In genomic region chr10:104622175-104622574, GRCh38 we compare ENCODE assay signal across 19 cellular contexts. TPM values are rescaled to one million over a fixed set of nuclear protein-coding genes. Genes with fewer than 3 reads are reported as not detected.
A peak's percentile ranks its signal among the peaks of the same experiment; 100 is the strongest.
DNase-seq lines count a peak whose midpoint lies in the region; ATAC-seq and TF ChIP-seq lines count a peak whose summit lies in the region.
"Had no signal": no experiment of that assay in that cellular context is flagged by ENCODE, and none has a peak within 500 bp of the region (broad histone marks: within the 10 kb centered on the region; RNA-seq: fewer than 3 reads in every experiment).

No MANE protein-coding gene starts in this region.

- H3K79me2 ChIP-seq in GM23338 (replicated peaks; ENCODE audit: insufficient read depth) (no peaks in the 10 kb centered on the region), HCT116 (ENCODE audit: insufficient read depth, low read length) (no peaks in the 10 kb centered on the region), mesendoderm (ENCODE audit: control insufficient read depth, insufficient read depth, low read length) (no peaks in the 10 kb centered on the region)

- DNase-seq in GM23338 (ENCODE audit: low spot score) (peak; percentile 26), HCT116 (ENCODE audit: low read depth, low spot score) (no peak), foreskin keratinocyte (no peak), mesendoderm (peak; percentile 39), natural killer cell (no peak)
- DNase-seq: CD8-positive, alpha-beta T cell; DND-41; HFFc6 had no signal

- H2BK5ac ChIP-seq in mesendoderm (ENCODE audit: low read length): no peak overlapping the region

- RAD21 ChIA-PET in HCT116 (lab: Charles Lee; ENCODE audit: low non-redundant PET in 1 of 2, low total read pairs in 2 of 2, uncharacterized antibody in 2 of 2, unreplicated experiment in 2 of 2): interaction anchor here (1.0 to 1.1 kb wide), 8 partner anchors 42 to 566 kb away, joined by 3 to 8 read pairs (median 4); no protein-coding TSS in a partner anchor

- H2BK120ac ChIP-seq in mesendoderm (ENCODE audit: low read depth, low read length): no peak overlapping the region

- no peaks in the 10 kb centered on the region for H3K27me3 ChIP-seq in GM23338 (ENCODE audit: insufficient read depth)
- H3K27me3 ChIP-seq in HCT116 (ENCODE audit: insufficient read depth, low read length): peaks cover 55% of the 10 kb centered on the region
- H3K27me3 ChIP-seq in foreskin keratinocyte: peaks cover 31% of the 10 kb centered on the region
- H3K27me3 ChIP-seq in mesendoderm (ENCODE audit: insufficient read depth, low read length, poor library complexity): no peaks in the 10 kb centered on the region
- H3K27me3 ChIP-seq: BLaER1 had no signal

- no peaks in the 10 kb centered on the region for H3K9me3 ChIP-seq in HCT116 (ENCODE audit: control insufficient read depth in 1 of 2, insufficient read depth in 1 of 2, low read depth in 1 of 2, low read length in 2 of 2)
- H3K9me3 ChIP-seq: Caco-2 had no signal

- H2AK5ac ChIP-seq in mesendoderm (ENCODE audit: low read length): no peak overlapping the region

- POLR2A ChIA-PET in HCT116 (lab: Charles Lee): no interaction called here

- H3K9ac ChIP-seq in HCT116 (ENCODE audit: low read length) (no peak overlapping the region), mesendoderm (ENCODE audit: low read length) (no peak overlapping the region)
- H3K9ac ChIP-seq: BLaER1, GM23248 had no signal

- H3K27ac ChIP-seq in GM23338 (ENCODE audit: low read depth) (no peak overlapping the region), HCT116 (ENCODE audit: low read depth, low read length) (no peak overlapping the region), foreskin keratinocyte (no peak overlapping the region), mesendoderm (ENCODE audit: low read depth, low read length) (no peak overlapping the region)
- H3K27ac ChIP-seq: BLaER1, C4-2B, GM23248 had no signal

- BruUV-seq in HCT116 (replicated peaks; lab: Mats Ljungman, UMichigan): no TSS peak

- H3K9me3 Mint-ChIP-seq in GM23338: no peaks in the 10 kb centered on the region; the same call in 2 of the 3 replicates
- peaks cover 0 to 2% of the 10 kb centered on the region in 2 donors for H3K9me3 Mint-ChIP-seq in natural killer cell
- H3K9me3 Mint-ChIP-seq: HFFc6 had no signal

- H3K4me1 ChIP-seq in GM23338 (ENCODE audit: insufficient read depth) (no peaks in the 10 kb centered on the region), HCT116 (ENCODE audit: control insufficient read depth in 1 of 2, insufficient read depth in 2 of 2, low read length in 2 of 2) (no peaks in the 10 kb centered on the region), foreskin keratinocyte (no peaks in the 10 kb centered on the region), mesendoderm (ENCODE audit: control insufficient read depth, low read depth, low read length) (no peaks in the 10 kb centered on the region)
- H3K4me1 ChIP-seq: Caco-2 had no signal

- H2AFZ ChIP-seq in GM23338 (no peak overlapping the region), HCT116 (ENCODE audit: low read depth, low read length, poor library complexity, severe bottlenecking) (no peak overlapping the region)
- H2AFZ ChIP-seq: GM23248 had no signal

- H3K27ac Mint-ChIP-seq in GM23338 (no peak overlapping the region), natural killer cell (no peak overlapping the region)
- H3K27ac Mint-ChIP-seq: CD4-positive, CD25-positive, alpha-beta regulatory T cell; CD8-positive, alpha-beta T cell; H9; HFFc6 had no signal

- H4K5ac ChIP-seq in mesendoderm (ENCODE audit: low read length): no peak overlapping the region

- H3K4me1 Mint-ChIP-seq in GM23338 (no peaks in the 10 kb centered on the region), natural killer cell (no peaks in the 10 kb centered on the region)
- H3K4me1 Mint-ChIP-seq: CD4-positive, CD25-positive, alpha-beta regulatory T cell; H9 had no signal

- CTCF ChIA-PET in HCT116 (lab: Charles Lee): interaction anchor here (0.6 to 3.5 kb wide), 27 partner anchors 8 to 734 kb away, joined by 3 to 67 read pairs (median 4); partner anchors contain the start of gene CFAP58

- H3K9me2 ChIP-seq in GM23338 (ENCODE audit: insufficient read depth) (no peaks in the 10 kb centered on the region), HCT116 (ENCODE audit: insufficient read depth) (no peaks in the 10 kb centered on the region)

- H3K4me3 Mint-ChIP-seq in GM23338 (no peak overlapping the region), natural killer cell (no peak overlapping the region)
- H3K4me3 Mint-ChIP-seq: CD4-positive, CD25-positive, alpha-beta regulatory T cell; CD8-positive, alpha-beta T cell; H9; HFFc6 had no signal

- H3K36me3 Mint-ChIP-seq in GM23338 (ENCODE audit: low read depth): no peaks in the 10 kb centered on the region
- no peaks in the 10 kb centered on the region for H3K36me3 Mint-ChIP-seq in natural killer cell
- H3K36me3 Mint-ChIP-seq: CD4-positive, CD25-positive, alpha-beta regulatory T cell; CD8-positive, alpha-beta T cell had no signal

- H4K20me1 ChIP-seq in GM23338 (replicated peaks; ENCODE audit: insufficient read depth) (no peaks in the 10 kb centered on the region), HCT116 (ENCODE audit: insufficient read depth) (no peaks in the 10 kb centered on the region)
- H4K20me1 ChIP-seq: BLaER1 had no signal

- no peaks in the 10 kb centered on the region for H3K79me1 ChIP-seq in mesendoderm (ENCODE audit: low read length)

- H3K18ac ChIP-seq in mesendoderm (ENCODE audit: low read length): no peak overlapping the region

- H3F3A ChIP-seq in GM23338 (replicated peaks; ENCODE audit: low read depth): no peaks in the 10 kb centered on the region

- TF ChIP-seq RAD21 in HCT116 (IDR thresholded peaks at IDR 0.05; ENCODE audit: low read depth): no peak

- H3K56ac ChIP-seq in mesendoderm (ENCODE audit: low read length): no peak overlapping the region

- H3K4me3 ChIP-seq in GM23338: no peak overlapping the region
- H3K4me3 ChIP-seq in HCT116 (replicated peaks in 1 of 2; ENCODE audit: low read depth in 1 of 2, low read length in 2 of 2): no peak overlapping the region
- H3K4me3 ChIP-seq in mesendoderm (ENCODE audit: low read length): no peak overlapping the region
- H3K4me3 ChIP-seq: BLaER1, GM23248 had no signal

- H3K27me3 Mint-ChIP-seq in GM23338 (ENCODE audit: insufficient read depth, low read depth, poor library complexity) (no peaks in the 10 kb centered on the region), natural killer cell (ENCODE audit: low read depth in 2 of 2) (peaks cover 26 to 36% of the 10 kb centered on the region in 2 donors)

- intact Hi-C loops in HCT116 (cut with micrococcal nuclease) (loop anchor here (1.0 to 5.0 kb wide), 5 partner anchors 42 to 910 kb away; no protein-coding TSS in a partner anchor), natural killer cell (cut with micrococcal nuclease) (no loop called here)

- H3K23ac ChIP-seq in mesendoderm (ENCODE audit: low read length): no peak overlapping the region

- no CpG with 5 or more reads among the region's 1 CpG for WGBS in mesendoderm (ENCODE audit: extremely low coverage, insufficient coverage, low lambda C conversion rate)

- ATAC-seq in GM23338: peak; percentile 70
- peak; percentile 32 for ATAC-seq in HCT116
- peak; percentile 50 for ATAC-seq in foreskin keratinocyte
- no peak for ATAC-seq in natural killer cell
- ATAC-seq in HG03442 (IDR thresholded peaks at IDR 0.05; ENCODE audit: unreplicated experiment): no peak
- ATAC-seq in HG02938 (IDR thresholded peaks at IDR 0.05; ENCODE audit: unreplicated experiment): no peak
- ATAC-seq: CD8-positive, alpha-beta T cell had no signal

- no peak overlapping the region for H4K8ac ChIP-seq in mesendoderm (ENCODE audit: low read depth, low read length)

- no peak overlapping the region for H3K4ac ChIP-seq in mesendoderm (ENCODE audit: low read depth, low read length)

- TF ChIP-seq CTCF in GM23338 (conservative IDR thresholded peaks at IDR 0.05; ENCODE audit: low read depth in 2 of 2) (peak in 1 of 2 experiments; percentile 15; a peak in 2 of 4 replicates), HCT116 (IDR thresholded peaks at IDR 0.05 in 2 of 3, conservative IDR thresholded peaks at IDR 0.05 in 1 of 3; ENCODE audit: borderline replicate concordance in 1 of 3, insufficient read depth in 1 of 3, low read depth in 2 of 3, low read length in 2 of 3) (no peak), foreskin keratinocyte (conservative IDR thresholded peaks at IDR 0.05) (no peak), natural killer cell (IDR thresholded peaks at IDR 0.05) (no peak)

- TF ChIP-seq POLR2A in HCT116 (IDR thresholded peaks at IDR 0.05; ENCODE audit: borderline replicate concordance, extremely low read depth, insufficient read depth, insufficient read length): no peak

- H3K36me3 ChIP-seq in GM23338 (ENCODE audit: insufficient read depth) (no peaks in the 10 kb centered on the region), HCT116 (ENCODE audit: control insufficient read depth in 1 of 2, insufficient read depth in 2 of 2, low read length in 2 of 2) (no peaks in the 10 kb centered on the region), mesendoderm (ENCODE audit: control insufficient read depth, insufficient read depth, low read length) (no peaks in the 10 kb centered on the region)
- H3K36me3 ChIP-seq: BLaER1 had no signal

- no peak overlapping the region for H2BK15ac ChIP-seq in mesendoderm (replicated peaks; ENCODE audit: low read depth)

- no peak overlapping the region for H3K4me2 ChIP-seq in GM23338
- H3K4me2 ChIP-seq in HCT116 (ENCODE audit: low read length): no peak overlapping the region
- H3K4me2 ChIP-seq in mesendoderm (ENCODE audit: low read length): no peak overlapping the region
- H3K4me2 ChIP-seq: BLaER1 had no signal

TF ChIP-seq in GM23338, 12 proteins besides CTCF, POLR2A, EP300 and RAD21 (continues in another document):
- no peak for TF ChIP-seq ZNF331 (CRISPR knock-in tag; IDR thresholded peaks at IDR 0.05; ENCODE audit: low read depth)

TF ChIP-seq in HCT116, 20 proteins besides CTCF, POLR2A, EP300 and RAD21 (continues in another document):
- TF ChIP-seq MAX (IDR thresholded peaks at IDR 0.05) (no peak), ATF3 (IDR thresholded peaks at IDR 0.05) (no peak), EZH2 (IDR thresholded peaks at IDR 0.05) (no peak), JUND (IDR thresholded peaks at IDR 0.05) (no peak), ELF1 (IDR thresholded peaks at IDR 0.05; ENCODE audit: borderline replicate concordance, low read depth) (no peak)

RNA-seq across cellular contexts. Expression of gene SORCS3, which starts 18.9 kb away (rescaled TPM):
- total RNA-seq in GM23338 (2014; rRNA removed; shearing (Covaris generic)): 1.4 TPM in 2 replicates
- 0.37 and 0.43 TPM in 2 replicates for polyA plus RNA-seq in GM23338 (2016; fragmentation: Nextera tagmentation; extraction: Ambion mirVana)
- not detected for total RNA-seq in HCT116 (2021; ENCODE audit: unreplicated experiment)
- not detected in 2 replicates for polyA plus RNA-seq in HCT116 (2012)
- not detected in 2 replicates for total RNA-seq in foreskin keratinocyte
- polyA plus RNA-seq in foreskin keratinocyte: not detected in 2 replicates
- 0.07 TPM for polyA plus RNA-seq in mesendoderm (2013, experiment 1 of 2)
- polyA plus RNA-seq in mesendoderm (2013, experiment 2 of 2): 0.04 TPM
- total RNA-seq in natural killer cell: under 1 TPM in 2 of 3 donors, not detected in 1; 0.05 to 0.09 TPM
- total RNA-seq: A172; A673; CD4-positive, CD25-positive, alpha-beta regulatory T cell; GM23248; H4; HFFc6 had no signal
- polyA plus RNA-seq: GM23248 had no signal

Comparison
In these comparisons a context has a peak if more than half of its experiments do, and no peak if none do; other contexts are left out.
1. ATAC-seq: peak in GM23338 (single experiment), HCT116 (single experiment) and foreskin keratinocyte (single experiment); none in natural killer cell (0 of 3), HG03442 (single experiment) and HG02938 (single experiment).
2. DNase-seq: peak in GM23338 (single experiment) and mesendoderm (single experiment); none in HCT116 (single experiment), foreskin keratinocyte (0 of 2) and natural killer cell (single experiment).